In the genomic region with DNA sequence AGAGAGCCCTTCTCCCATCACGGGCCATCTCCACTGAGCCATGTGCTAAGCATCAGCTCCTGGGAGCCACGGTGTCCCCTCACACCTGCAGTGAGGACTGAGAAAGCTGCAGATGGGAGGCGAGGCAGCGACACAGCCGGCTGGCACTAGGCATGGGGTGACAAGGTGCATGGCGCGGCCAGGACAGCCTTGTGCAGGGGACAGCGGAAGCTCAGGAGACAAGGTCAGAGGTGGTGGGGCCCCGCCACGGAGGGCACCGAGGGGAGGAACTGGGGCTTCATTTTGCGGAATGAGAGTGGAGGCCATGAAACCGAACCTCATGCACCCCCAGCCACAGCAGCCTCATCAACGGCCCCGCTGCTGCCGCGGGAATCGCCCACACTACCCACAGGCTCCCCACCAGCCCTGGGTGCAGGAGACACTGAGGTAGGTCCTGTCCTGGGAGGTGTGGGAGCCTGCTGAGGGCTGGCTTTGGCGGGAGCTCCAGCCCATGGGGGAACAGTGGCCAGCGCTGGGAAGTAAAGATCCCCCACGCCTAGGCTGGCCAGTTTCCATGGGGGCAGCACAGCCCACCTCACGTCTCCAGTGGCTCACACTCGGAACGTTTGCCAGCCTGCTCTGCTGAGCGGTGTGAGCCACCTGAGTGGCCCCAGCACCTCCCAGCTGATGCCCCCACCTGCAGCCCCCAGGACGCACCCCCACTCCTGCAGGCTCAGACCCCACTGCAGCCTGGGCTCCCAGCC, we compare ENCODE assay signal across 20 cellular contexts.
DNase-seq lines count a peak whose midpoint lies in the region; ATAC-seq and TF ChIP-seq lines count a peak whose summit lies in the region.
"Had no signal": no experiment of that assay in that cellular context is flagged by ENCODE, and none has a peak within 500 bp of the region (broad histone marks: within the 10 kb centered on the region; RNA-seq: fewer than 3 reads in every experiment).

No MANE protein-coding gene starts in this region.

- ATAC-seq in omental fat pad (ENCODE audit: low FRiP score) (peak; percentile 37), GM21515 (IDR thresholded peaks at IDR 0.05; ENCODE audit: unreplicated experiment) (no peak)
- ATAC-seq in stimulated activated memory B cell treated with anti-CD40 and anti-IgM and Interleukin-4, amounts not matched to agents 10 μg/mL and 1 μg/mL and 100 μg/mL, for 72 hours: peak; percentile 26
- ATAC-seq: A549 had no signal

- no peaks in the 10 kb centered on the region for H3K27me3 Mint-ChIP-seq in brain
- peaks cover 29% of the 10 kb centered on the region for H3K27me3 Mint-ChIP-seq in stimulated activated memory B cell treated with anti-CD40 and anti-IgM and Interleukin-4, amounts not matched to agents 10 μg/mL and 1 μg/mL and 100 μg/mL, for 72 hours
- no peaks in the 10 kb centered on the region for H3K27me3 Mint-ChIP-seq in Caco-2 (ENCODE audit: insufficient read depth, unreplicated experiment)
- peaks cover 0 to 2% (median 0%) of the 10 kb centered on the region in 3 donors for H3K27me3 Mint-ChIP-seq in immature natural killer cell (ENCODE audit: low read depth in 3 of 3)
- H3K27me3 Mint-ChIP-seq: B cell had no signal

- no peaks in the 10 kb centered on the region for H3K9me3 Mint-ChIP-seq in brain
- H3K9me3 Mint-ChIP-seq in stimulated activated memory B cell treated with anti-CD40 and anti-IgM and Interleukin-4, amounts not matched to agents 10 μg/mL and 1 μg/mL and 100 μg/mL, for 72 hours: no peaks in the 10 kb centered on the region
- H3K9me3 Mint-ChIP-seq in Caco-2 (ENCODE audit: unreplicated experiment): no peaks in the 10 kb centered on the region
- H3K9me3 Mint-ChIP-seq in immature natural killer cell: peaks cover 0 to 1% (median 0%) of the 10 kb centered on the region in 6 donors
- H3K9me3 Mint-ChIP-seq: CD14-positive monocyte had no signal

- CTCF ChIA-PET in HEK293T (lab: Yijun Ruan, JAX) (no interaction called here), Caco-2 (lab: Charles Lee) (no interaction called here)

- H3K36me3 Mint-ChIP-seq in brain: no peaks in the 10 kb centered on the region
- no peaks in the 10 kb centered on the region for H3K36me3 Mint-ChIP-seq in stimulated activated memory B cell treated with anti-CD40 and anti-IgM and Interleukin-4, amounts not matched to agents 10 μg/mL and 1 μg/mL and 100 μg/mL, for 72 hours
- H3K36me3 Mint-ChIP-seq in Caco-2 (ENCODE audit: insufficient read depth, unreplicated experiment): no peaks in the 10 kb centered on the region
- no peaks in the 10 kb centered on the region for H3K36me3 Mint-ChIP-seq in immature natural killer cell
- H3K36me3 Mint-ChIP-seq: CD14-positive monocyte had no signal

- POLR2A ChIA-PET in HEK293T (lab: Yijun Ruan, JAX): no interaction called here
- POLR2A ChIA-PET in Caco-2 (lab: Charles Lee): no interaction called here

- no peaks in the 10 kb centered on the region for H3K27me3 ChIP-seq in Caco-2 (replicated peaks; ENCODE audit: control insufficient read depth, insufficient read depth, low read length)

- no peak for DNase-seq in HEK293T (ENCODE audit: extremely low spot score)
- no peak for DNase-seq in omental fat pad (ENCODE audit: low spot score)
- no peak for DNase-seq in Caco-2
- DNase-seq in immature natural killer cell: no peak
- DNase-seq: DMS53, GF-D8, IMR-90, NCI-H1092 treated with DMSO at 0.1 percent for 48 hours, NCI-H1436 treated with DMSO at 0.1 percent for 48 hours, NCI-H1930, NCI-H748 treated with DMSO at 0.1 percent for 48 hours, PC-9, RPMI8226, SHP77 treated with DMSO at 0.1 percent for 48 hours had no signal

- intact Hi-C loops in Caco-2 (cut with micrococcal nuclease; ENCODE audit: unreplicated experiment): no loop called here

- no peak overlapping the region for H3K4me3 ChIP-seq in Caco-2 (ENCODE audit: low read depth, low read length)
- H3K4me3 ChIP-seq: A549, PC-9 had no signal

- no peaks in the 10 kb centered on the region for H3K36me3 ChIP-seq in Caco-2 (ENCODE audit: control insufficient read depth, insufficient read depth, low read length)

- no TSS peak for BruUV-seq in Caco-2 (replicated peaks; lab: Mats Ljungman, UMichigan)

- TF ChIP-seq CTCF in brain (conservative IDR thresholded peaks at IDR 0.05) (no peak), omental fat pad (IDR thresholded peaks at IDR 0.05) (no peak), Caco-2 (IDR thresholded peaks at IDR 0.05; ENCODE audit: insufficient read depth in 1 of 2, low read depth in 1 of 2, low read length in 1 of 2, severe bottlenecking in 1 of 2, unreplicated experiment in 1 of 2) (no peak)

- H3K9me3 ChIP-seq in Caco-2: no peaks in the 10 kb centered on the region
- H3K9me3 ChIP-seq: A549 had no signal

- H3K27ac Mint-ChIP-seq in brain (peak overlapping the region in 3 of 5 experiments; percentile 11 to 79 (median 46)), Caco-2 (ENCODE audit: unreplicated experiment) (no peak overlapping the region), immature natural killer cell (no peak overlapping the region)
- H3K27ac Mint-ChIP-seq in stimulated activated memory B cell treated with anti-CD40 and anti-IgM and Interleukin-4, amounts not matched to agents 10 μg/mL and 1 μg/mL and 100 μg/mL, for 72 hours: no peak overlapping the region
- H3K27ac Mint-ChIP-seq: B cell had no signal

- peaks cover 30% of the 10 kb centered on the region for H3K4me1 ChIP-seq in Caco-2

- H3K4me1 Mint-ChIP-seq in brain (peaks cover 83% of the 10 kb centered on the region), Caco-2 (ENCODE audit: low read depth, unreplicated experiment) (peaks cover 48% of the 10 kb centered on the region), immature natural killer cell (no peaks in the 10 kb centered on the region)
- H3K4me1 Mint-ChIP-seq in stimulated activated memory B cell treated with anti-CD40 and anti-IgM and Interleukin-4, amounts not matched to agents 10 μg/mL and 1 μg/mL and 100 μg/mL, for 72 hours: no peaks in the 10 kb centered on the region
- H3K4me1 Mint-ChIP-seq: B cell, CD14-positive monocyte had no signal

- H3K4me3 Mint-ChIP-seq in brain (no peak overlapping the region), Caco-2 (ENCODE audit: unreplicated experiment) (no peak overlapping the region), immature natural killer cell (no peak overlapping the region)
- no peak overlapping the region for H3K4me3 Mint-ChIP-seq in stimulated activated memory B cell treated with anti-CD40 and anti-IgM and Interleukin-4, amounts not matched to agents 10 μg/mL and 1 μg/mL and 100 μg/mL, for 72 hours
- H3K4me3 Mint-ChIP-seq: B cell, CD14-positive monocyte had no signal

TF ChIP-seq in HEK293T, 16 proteins besides CTCF, POLR2A, EP300 and RAD21:
- TF ChIP-seq HDGF (IDR thresholded peaks at IDR 0.05; ENCODE audit: borderline replicate concordance): 0 out of 2 replicates have a peak, but pooled peaks have one; percentile 45
- TF ChIP-seq SUZ12 (IDR thresholded peaks at IDR 0.05): no peak
- TF ChIP-seq FOXK2 (IDR thresholded peaks at IDR 0.05): no peak

Comparison
In these comparisons a context has a peak if more than half of its experiments do, and no peak if none do; other contexts are left out.
1. H3K27ac Mint-ChIP-seq: peak in brain (3 of 5); none in stimulated activated memory B cell treated with anti-CD40 and anti-IgM and Interleukin-4, amounts not matched to agents 10 μg/mL and 1 μg/mL and 100 μg/mL, for 72 hours (single experiment), Caco-2 (single experiment) and immature natural killer cell (0 of 6).